ENCODE assay signal across 26 cellular contexts in genomic region chr1:179745131-179745611, GRCh38. TPM values are rescaled to one million over a fixed set of nuclear protein-coding genes. Genes with fewer than 3 reads are reported as not detected.
DNase-seq lines count a peak whose midpoint lies in the region; FAIRE-seq and TF ChIP-seq lines count a peak whose summit lies in the region.
"Had no signal": no experiment of that assay in that cellular context is flagged by ENCODE, and none has a peak within 500 bp of the region (broad histone marks: within the 10 kb centered on the region; RNA-seq: fewer than 3 reads in every experiment).

No MANE protein-coding gene starts in this region.

- H3K27me3 Mint-ChIP-seq in H9 (ENCODE audit: low read depth) (peaks cover 86% of the 10 kb centered on the region), neural progenitor cell (ENCODE audit: insufficient read depth, low read depth) (peaks cover 55% of the 10 kb centered on the region)

- no CpG with 5 or more reads among the region's 8 CpGs for WGBS in H9 (ENCODE audit: extremely low coverage, insufficient read length, low lambda C conversion rate)
- WGBS in H1 (ENCODE audit: extremely low coverage in 1 of 2, insufficient coverage in 1 of 2, insufficient read length in 1 of 2, insufficient replicate concordance in 2 of 2, low coverage in 1 of 2, low lambda C conversion rate in 2 of 2, missing lambda C conversion rate in 1 of 2), 2 experiments, result 53% methylated on average over 8 of the region's 8 CpGs; no CpG with 5 or more reads in 1 of the 2 experiments
- no CpG with 5 or more reads among the region's 8 CpGs for WGBS in trophoblast cell (ENCODE audit: extremely low coverage, insufficient coverage, insufficient read length)

- H4K8ac ChIP-seq in H9 (replicated peaks; ENCODE audit: insufficient read length, low read depth, low read length) (no peak overlapping the region), H1 (ENCODE audit: extremely low read depth, insufficient read depth, low read length) (no peak overlapping the region), trophoblast cell (ENCODE audit: low read depth, low read length) (no peak overlapping the region)

- no peak overlapping the region for H3T11ph ChIP-seq in H9 (ENCODE audit: low read length)

- no peak for TF ChIP-seq CTCF in H9 (conservative IDR thresholded peaks at IDR 0.05)
- no peak for TF ChIP-seq CTCF in H1 (IDR thresholded peaks at IDR 0.05; ENCODE audit: control extremely low read depth in 1 of 3, insufficient read depth in 1 of 3, low read depth in 1 of 3, low read length in 3 of 3)
- TF ChIP-seq CTCF in neural progenitor cell (IDR thresholded peaks at IDR 0.05), result no peak
- no peak for TF ChIP-seq CTCF in ascending aorta (IDR thresholded peaks at IDR 0.05)

- POLR2A ChIA-PET in H1 (lab: Charles Lee; ENCODE audit: partially characterized antibody), result no interaction called here

- H3K4me2 ChIP-seq in H9 (ENCODE audit: insufficient read depth, insufficient read length, low read length), result no peak overlapping the region
- H3K4me2 ChIP-seq in H1 (ENCODE audit: insufficient read depth in 1 of 2, low read depth in 2 of 2, low read length in 2 of 2), result peak overlapping the region; percentile 66 to 87; a peak in 3 of 4 replicates
- no peak overlapping the region for H3K4me2 ChIP-seq in neural progenitor cell
- no peak overlapping the region for H3K4me2 ChIP-seq in trophoblast cell (ENCODE audit: low read length)

- H2BK12ac ChIP-seq in H9 (ENCODE audit: insufficient read length, low read depth, low read length), result no peak overlapping the region
- no peak overlapping the region for H2BK12ac ChIP-seq in H1 (ENCODE audit: low read depth, low read length)
- H2BK12ac ChIP-seq in trophoblast cell (ENCODE audit: low read length), result no peak overlapping the region

- peak overlapping the region in 1 of 3 experiments; percentile 70; a peak in 1 of 7 replicates for H3K27ac Mint-ChIP-seq in H9
- H3K27ac Mint-ChIP-seq in neural progenitor cell, result no peak overlapping the region
- H3K27ac Mint-ChIP-seq: CD4-positive, CD25-positive, alpha-beta regulatory T cell had no signal

- H3K9me3 ChIP-seq in H9 (ENCODE audit: control insufficient read depth, low read depth, low read length) (no peaks in the 10 kb centered on the region), H1 (ENCODE audit: insufficient read depth in 2 of 2, low read depth in 1 of 2, low read length in 1 of 2) (no peaks in the 10 kb centered on the region), neural progenitor cell (ENCODE audit: low read depth) (no peaks in the 10 kb centered on the region), ascending aorta (no peaks in the 10 kb centered on the region), trophoblast cell (ENCODE audit: insufficient read depth, low read depth, low read length) (no peaks in the 10 kb centered on the region)
- H3K9me3 ChIP-seq: SJCRH30 had no signal

- no peak for TF ChIP-seq EP300 in H1 (IDR thresholded peaks at IDR 0.05; ENCODE audit: borderline replicate concordance in 1 of 2, low read depth in 2 of 2, low read length in 2 of 2)

- H3K36me3 Mint-ChIP-seq in H9 (ENCODE audit: insufficient read depth in 1 of 3, low read depth in 3 of 3) (no peaks in the 10 kb centered on the region; a peak in 1 of 7 replicates), neural progenitor cell (no peaks in the 10 kb centered on the region)
- H3K36me3 Mint-ChIP-seq: CD4-positive, CD25-positive, alpha-beta regulatory T cell had no signal

- H3K9ac ChIP-seq in H9 (ENCODE audit: extremely low read depth, insufficient read length, low read length), result no peak overlapping the region
- H3K9ac ChIP-seq in H1 (replicated peaks in 1 of 4; ENCODE audit: extremely low read depth in 1 of 4, low read depth in 3 of 4, low read length in 3 of 4), result no peak overlapping the region
- H3K9ac ChIP-seq in neural progenitor cell, result no peak overlapping the region
- H3K9ac ChIP-seq in trophoblast cell (ENCODE audit: low read length), result no peak overlapping the region

- H2AFZ ChIP-seq in H9 (ENCODE audit: low read length), result no peak overlapping the region
- H2AFZ ChIP-seq in H1 (ENCODE audit: low read length), result no peak overlapping the region
- H2AFZ ChIP-seq in neural progenitor cell (replicated peaks), result no peak overlapping the region
- H2AFZ ChIP-seq in trophoblast cell (ENCODE audit: insufficient read depth, low read length, poor library complexity), result no peak overlapping the region

- H4K5ac ChIP-seq in H9 (ENCODE audit: insufficient read length, low read depth, low read length), result no peak overlapping the region
- no peak overlapping the region for H4K5ac ChIP-seq in H1 (ENCODE audit: insufficient read length, low read depth, low read length)

- H2BK5ac ChIP-seq in H9 (ENCODE audit: insufficient read length, low read length), result no peak overlapping the region
- H2BK5ac ChIP-seq in H1 (ENCODE audit: low read depth, low read length), result no peak overlapping the region
- H2BK5ac ChIP-seq in trophoblast cell (ENCODE audit: low read depth, low read length, poor library complexity), result no peak overlapping the region

- DNase-seq in H9, result peak; percentile 54
- peak in 1 of 2 experiments; percentile 51 for DNase-seq in H1 (ENCODE audit: low read depth in 1 of 2, low spot score in 2 of 2)
- peak; percentile 17 for DNase-seq in iPS-NIHi7 (ENCODE audit: extremely low spot score)
- peak; percentile 7 for DNase-seq in neural progenitor cell (ENCODE audit: low spot score)
- no peak for DNase-seq in ascending aorta (ENCODE audit: low spot score in 2 of 2)
- DNase-seq in frontal cortex (ENCODE audit: low spot score in 2 of 2), result no peak
- DNase-seq in activated T-cell treated with anti-CD3 and anti-CD28 coated beads, Interleukin-2, amount 50 U/mL, for 48 hours, result no peak
- no peak for DNase-seq in trophoblast cell
- DNase-seq: CD4-positive, CD25-positive, alpha-beta regulatory T cell; DMS79; KBM-7; MM.1S; NCI-H1092 treated with DMSO at 0.1 percent for 48 hours; NCI-H1436 treated with DMSO at 0.1 percent for 48 hours; NCI-H2029; NCI-H226; NCI-H510A treated with DMSO at 0.1 percent for 48 hours; NCI-H748 treated with DMSO at 0.1 percent for 48 hours; OCI-M1; SJCRH30 had no signal

- no peak overlapping the region for H2BK15ac ChIP-seq in H9 (ENCODE audit: low read depth, low read length)
- no peak overlapping the region; the same call in 1 of the 2 replicates for H2BK15ac ChIP-seq in H1 (ENCODE audit: low read length)

- no peak overlapping the region for H3K4ac ChIP-seq in H9 (ENCODE audit: low read depth, low read length)
- H3K4ac ChIP-seq in H1 (replicated peaks; ENCODE audit: insufficient read length, low read depth, low read length), result no peak overlapping the region
- no peak overlapping the region for H3K4ac ChIP-seq in trophoblast cell (ENCODE audit: low read depth, low read length)

- peak overlapping the region in 1 of 4 experiments; percentile 66; a peak in 2 of 8 replicates for H3K4me3 ChIP-seq in H1 (ENCODE audit: extremely low read depth in 1 of 4, insufficient read depth in 2 of 4, low read depth in 3 of 4, low read length in 4 of 4)
- no peak overlapping the region for H3K4me3 ChIP-seq in neural progenitor cell
- H3K4me3 ChIP-seq in ascending aorta, result no peak overlapping the region
- H3K4me3 ChIP-seq in trophoblast cell (ENCODE audit: low read depth, low read length), result no peak overlapping the region
- H3K4me3 ChIP-seq: HAP-1, SJCRH30 had no signal

- peaks cover 3% of the 10 kb centered on the region for H3F3A ChIP-seq in neural progenitor cell (ENCODE audit: low read depth)

- no peak overlapping the region for H4K12ac ChIP-seq in trophoblast cell (ENCODE audit: low read depth, low read length)

- FAIRE-seq in H1 (lab: Jason Lieb, UNC) (no peak), frontal cortex (lab: Jason Lieb, UNC) (no peak)
- FAIRE-seq: RCC 7860 had no signal

- TF ChIP-seq RAD21 in H1 (IDR thresholded peaks at IDR 0.05 in 1 of 2, conservative IDR thresholded peaks at IDR 0.05 in 1 of 2; ENCODE audit: low read depth in 2 of 2, low read length in 2 of 2), result no peak

- H2BK120ac ChIP-seq in H9 (ENCODE audit: low read depth, low read length, poor library complexity, severe bottlenecking) (no peak overlapping the region), H1 (replicated peaks; ENCODE audit: low read depth, low read length) (no peak overlapping the region), trophoblast cell (ENCODE audit: insufficient read depth, low read length, poor library complexity) (no peak overlapping the region)

- no peak overlapping the region for H3K14ac ChIP-seq in H9 (ENCODE audit: insufficient read depth, low read length)
- H3K14ac ChIP-seq in H1 (ENCODE audit: insufficient read length), result no peak overlapping the region
- no peak overlapping the region for H3K14ac ChIP-seq in trophoblast cell (ENCODE audit: low read length)

- H3K27ac ChIP-seq in H9 (ENCODE audit: insufficient read length, low read depth, low read length) (no peak overlapping the region), H1 (ENCODE audit: low read depth, low read length) (no peak overlapping the region), neural progenitor cell (no peak overlapping the region), ascending aorta (no peak overlapping the region), trophoblast cell (ENCODE audit: low read depth, low read length) (no peak overlapping the region)
- H3K27ac ChIP-seq: HL-60, SJCRH30 had no signal

- H3K23me2 ChIP-seq in H9 (ENCODE audit: insufficient read length, low read depth, low read length, poor library complexity, severe bottlenecking), result peaks cover 11% of the 10 kb centered on the region
- H3K23me2 ChIP-seq in H1 (ENCODE audit: low read depth, low read length), result peaks cover 12% of the 10 kb centered on the region; the same call in 1 of the 2 replicates

- intact Hi-C loops in ascending aorta (cut with DNase I), result no loop called here

- H3K4me1 ChIP-seq in H9 (ENCODE audit: insufficient read depth, low read length) (no peaks in the 10 kb centered on the region), H1 (replicated peaks in 1 of 4; ENCODE audit: control insufficient read depth in 3 of 4, insufficient read depth in 4 of 4, low read length in 3 of 4) (peaks cover 0 to 13% (median 6%) of the 10 kb centered on the region in 4 experiments; a peak in 6 of 7 replicates), neural progenitor cell (no peaks in the 10 kb centered on the region), ascending aorta (peaks cover 7 to 9% of the 10 kb centered on the region in 2 donors), trophoblast cell (ENCODE audit: control insufficient read depth in 1 of 2, insufficient read depth in 2 of 2, low read length in 2 of 2) (peaks cover 13 to 16% of the 10 kb centered on the region in 2 experiments)
- H3K4me1 ChIP-seq: SJCRH30 had no signal

- TF ChIP-seq POLR2A in H1 (IDR thresholded peaks at IDR 0.05; ENCODE audit: control extremely low read depth in 1 of 2, low read depth in 2 of 2, low read length in 2 of 2), result no peak

- CTCF ChIA-PET in H1 (lab: Charles Lee; ENCODE audit: partially characterized antibody), result interaction anchor here (1.0 to 1.4 kb wide), 4 partner anchors 39 to 71 kb away, joined by 3 to 6 read pairs (median 3); no protein-coding TSS in a partner anchor

- H4K91ac ChIP-seq in H9 (ENCODE audit: insufficient read length, low read depth, low read length), result no peak overlapping the region
- no peak overlapping the region for H4K91ac ChIP-seq in H1 (replicated peaks; ENCODE audit: insufficient read length, low read length)
- H4K91ac ChIP-seq in trophoblast cell (ENCODE audit: low read depth, low read length), result no peak overlapping the region

- no peaks in the 10 kb centered on the region for H3K79me2 ChIP-seq in H9 (ENCODE audit: insufficient read depth, low read length)
- no peaks in the 10 kb centered on the region for H3K79me2 ChIP-seq in H1 (ENCODE audit: control insufficient read depth in 1 of 2, insufficient read depth in 2 of 2, low read length in 2 of 2)
- H3K79me2 ChIP-seq in neural progenitor cell (ENCODE audit: low read depth), result no peaks in the 10 kb centered on the region
- no peaks in the 10 kb centered on the region for H3K79me2 ChIP-seq in trophoblast cell (ENCODE audit: control insufficient read depth, insufficient read depth, low read length, poor library complexity)

- peaks cover 15 to 24% of the 10 kb centered on the region in 2 experiments for H3K4me1 Mint-ChIP-seq in H9
- peaks cover 13% of the 10 kb centered on the region for H3K4me1 Mint-ChIP-seq in neural progenitor cell

- H3K18ac ChIP-seq in H9 (ENCODE audit: insufficient read length, low read depth, low read length) (no peak overlapping the region), H1 (ENCODE audit: extremely low read depth, low read length) (no peak overlapping the region), trophoblast cell (ENCODE audit: low read length) (no peak overlapping the region)

- peaks cover 44% of the 10 kb centered on the region; the same call in 1 of the 2 replicates for H3K27me3 ChIP-seq in H9 (ENCODE audit: insufficient read depth, low read length)
- H3K27me3 ChIP-seq in H1 (replicated peaks in 1 of 4; ENCODE audit: control insufficient read depth in 3 of 4, extremely low read depth in 1 of 4, insufficient read depth in 3 of 4, low read length in 3 of 4), result peaks cover 47 to 70% (median 61%) of the 10 kb centered on the region in 4 experiments
- H3K27me3 ChIP-seq in neural progenitor cell, result peaks cover 89% of the 10 kb centered on the region
- H3K27me3 ChIP-seq in ascending aorta, result no peaks in the 10 kb centered on the region
- H3K27me3 ChIP-seq in trophoblast cell (ENCODE audit: insufficient read depth, low read length), result peaks cover 41% of the 10 kb centered on the region
- H3K27me3 ChIP-seq: SJCRH30 had no signal

- peaks cover 0 to 3% of the 10 kb centered on the region in 2 experiments; a peak in 1 of 5 replicates for H3K9me3 Mint-ChIP-seq in H9
- peaks cover 7% of the 10 kb centered on the region for H3K9me3 Mint-ChIP-seq in neural progenitor cell

- no peaks in the 10 kb centered on the region for H4K20me1 ChIP-seq in H9 (ENCODE audit: control insufficient read depth, insufficient read depth, insufficient read length)
- H4K20me1 ChIP-seq in H1 (replicated peaks in 1 of 2; ENCODE audit: control insufficient read depth in 1 of 2, insufficient read depth in 2 of 2, low read length in 2 of 2), result peaks cover 0 to 2% of the 10 kb centered on the region in 2 experiments
- no peaks in the 10 kb centered on the region for H4K20me1 ChIP-seq in neural progenitor cell (ENCODE audit: low read depth)

- no peaks in the 10 kb centered on the region for H3K79me1 ChIP-seq in H9 (ENCODE audit: insufficient read depth, low read depth, low read length, poor library complexity, severe bottlenecking)
- H3K79me1 ChIP-seq in H1 (ENCODE audit: low read depth, low read length), result no peaks in the 10 kb centered on the region
- no peaks in the 10 kb centered on the region for H3K79me1 ChIP-seq in trophoblast cell (ENCODE audit: low read length)

- H2AK5ac ChIP-seq in H9 (ENCODE audit: insufficient read length, low read length) (no peak overlapping the region), H1 (ENCODE audit: low read depth, low read length) (no peak overlapping the region), trophoblast cell (ENCODE audit: low read length) (no peak overlapping the region)

- peaks cover 0 to 10% (median 0%) of the 10 kb centered on the region in 4 experiments; a peak in 1 of 8 replicates for H3K36me3 ChIP-seq in H1 (ENCODE audit: control insufficient read depth in 2 of 4, insufficient read depth in 4 of 4, low read length in 3 of 4)
- no peaks in the 10 kb centered on the region for H3K36me3 ChIP-seq in neural progenitor cell
- no peaks in the 10 kb centered on the region for H3K36me3 ChIP-seq in ascending aorta
- H3K36me3 ChIP-seq in trophoblast cell (ENCODE audit: control insufficient read depth in 1 of 2, insufficient read depth in 2 of 2, low read length in 2 of 2), result no peaks in the 10 kb centered on the region
- H3K36me3 ChIP-seq: HAP-1, SJCRH30 had no signal

- no peak overlapping the region for H3K56ac ChIP-seq in H9 (ENCODE audit: insufficient read length, low read depth, low read length)
- no peak overlapping the region for H3K56ac ChIP-seq in H1 (replicated peaks; ENCODE audit: insufficient read length, low read depth, low read length)

- no peak overlapping the region for H3K23ac ChIP-seq in H9 (ENCODE audit: insufficient read length, low read depth, low read length)
- no peak overlapping the region for H3K23ac ChIP-seq in H1 (ENCODE audit: insufficient read length)
- H3K23ac ChIP-seq in trophoblast cell (ENCODE audit: low read length), result no peak overlapping the region

- H3K4me3 Mint-ChIP-seq in H9 (peak overlapping the region in 1 of 2 experiments; percentile 71; a peak in 3 of 5 replicates), neural progenitor cell (peak overlapping the region; percentile 70)

- H2BK20ac ChIP-seq in H9 (ENCODE audit: low read depth, low read length, poor library complexity, severe bottlenecking) (no peak overlapping the region), H1 (ENCODE audit: low read length) (no peak overlapping the region)

RNA-seq across cellular contexts. Expression of gene FAM163A, which starts 2.1 kb away (rescaled TPM):
- total RNA-seq in H9 (2021) (0.44 and 0.46 TPM in 2 replicates), neural progenitor cell (ENCODE audit: low replicate concordance) (0.11 and 0.40 TPM in 2 replicates), ascending aorta (not detected), frontal cortex (0.41 TPM)
- 0.13 TPM in 2 replicates for total RNA-seq in H1 (2021; fragmentation: NEBNext Ultra II Directional; extraction: Animal tissue kit (Norgen Biotek cat#: 25700))
- polyA plus RNA-seq in H1 (2011; rRNA removed), result 0.18 and 0.28 TPM in 2 replicates
- polyA plus RNA-seq in H1 (2011; cell fraction: cytosol; rRNA removed), result 0.14 TPM
- 0.20 TPM for polyA plus RNA-seq in H1 (2011; cell fraction: nucleus; rRNA removed)
- 0.26 to 0.31 TPM (median 0.27 TPM) in 4 replicates for polyA plus RNA-seq in H1 (2012, experiment 1 of 2)
- 0.14 TPM for polyA plus RNA-seq in H1 (2012, experiment 2 of 2)
- polyA plus RNA-seq in H1 (2013, experiment 1 of 2), result 0.08 TPM
- polyA plus RNA-seq in H1 (2013, experiment 2 of 2), result 0.13 TPM
- 0.06 and 0.22 TPM in 2 replicates for polyA minus RNA-seq in H1 (2011; rRNA and poly(A)+ RNA removed)
- not detected for polyA minus RNA-seq in H1 (2011; cell fraction: cytosol; rRNA and poly(A)+ RNA removed)
- 0.30 TPM for polyA minus RNA-seq in H1 (2011; cell fraction: nucleus; rRNA and poly(A)+ RNA removed)
- not detected in 2 replicates for polyA plus RNA-seq in trophoblast cell (2013)
- total RNA-seq: A673; CD4-positive, CD25-positive, alpha-beta regulatory T cell; HT-29; SJCRH30 had no signal
- polyA plus RNA-seq: BJ had no signal

Comparison
In these comparisons a context has a peak if more than half of its experiments do, and no peak if none do; other contexts are left out.
1. DNase-seq: peak in H9 (single experiment), iPS-NIHi7 (single experiment) and neural progenitor cell (single experiment); none in ascending aorta (0 of 2), frontal cortex (0 of 2), activated T-cell treated with anti-CD3 and anti-CD28 coated beads, Interleukin-2, amount 50 U/mL, for 48 hours (0 of 2) and trophoblast cell (0 of 2).
2. H3K4me2 ChIP-seq: peak in H1 (2 of 2); none in H9 (single experiment), neural progenitor cell (single experiment) and trophoblast cell (single experiment).